In the genomic region with DNA sequence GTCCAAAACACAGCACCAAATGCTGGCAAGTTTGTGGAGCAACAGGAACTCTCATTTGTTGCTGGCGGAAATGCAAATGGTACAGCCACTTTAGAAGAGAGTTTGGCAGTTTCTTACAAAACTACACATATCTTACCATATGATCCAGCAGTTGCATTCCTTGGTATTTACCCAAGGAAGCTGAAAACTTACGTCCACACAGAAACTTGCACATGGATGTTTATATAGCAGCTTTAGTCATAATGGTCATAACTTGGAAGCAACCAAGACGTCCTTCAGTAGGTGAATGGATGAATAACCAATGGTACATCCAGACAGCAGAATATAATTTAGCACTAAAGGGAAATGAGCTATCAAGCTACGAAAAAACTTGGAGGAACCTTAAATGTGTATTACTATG, we compare ENCODE assay signal across 20 cellular contexts.
"Had no signal": no experiment of that assay in that cellular context is flagged by ENCODE, and none has a peak within 500 bp of the region (broad histone marks: within the 10 kb centered on the region; RNA-seq: fewer than 3 reads in every experiment).

No MANE protein-coding gene starts in this region.

- ATAC-seq: activated CD4-positive, CD25-positive, alpha-beta regulatory T cell treated with anti-CD3 and anti-CD28 coated beads, Interleukin-2, amount 50 U/mL, for 24 hours; activated CD8-positive, alpha-beta memory T cell treated with anti-CD3 and anti-CD28 coated beads, Interleukin-2, amount 10 ng/mL, durations not matched to agents 7 days and 5 days; gastroesophageal sphincter; left colon had no signal

- H3K4me2 ChIP-seq: SK-N-SH, smooth muscle cell had no signal

- H3K9me3 ChIP-seq: breast epithelium, gastroesophageal sphincter, right lobe of liver, SK-N-SH had no signal

- H3K27me3 ChIP-seq: breast epithelium, gastroesophageal sphincter, right lobe of liver had no signal

- H3K27ac ChIP-seq: breast epithelium, coronary artery, gastroesophageal sphincter, right lobe of liver, VCaP had no signal

- DNase-seq: activated CD4-positive, alpha-beta memory T cell treated with anti-CD3 and anti-CD28 coated beads, Interleukin-2, amount 10 ng/mL, durations not matched to agents 7 days and 5 days; activated CD4-positive, alpha-beta T cell treated with anti-CD3 and anti-CD28 coated beads, Interleukin-2, amount 10 ng/mL, durations not matched to agents 24 days and 14 days; activated CD8-positive, alpha-beta memory T cell treated with anti-CD3 and anti-CD28 coated beads, Interleukin-2, amount 10 ng/mL, durations not matched to agents 7 days and 5 days; activated effector memory CD4-positive, alpha-beta T cell treated with anti-CD3 and anti-CD28 coated beads, Interleukin-2, amount 50 U/mL, for 16 hours; activated naive CD4-positive, alpha-beta T cell treated with anti-CD3 and anti-CD28 coated beads, Interleukin-2, amount 10 ng/mL, durations not matched to agents 7 days and 5 days; activated T-cell treated with anti-CD3 and anti-CD28 coated beads for 4 hours; head of caudate nucleus; hypothalamus; left colon; nephron progenitor cell; occipital lobe; right lobe of liver; SK-N-SH; stimulated activated CD4-positive, alpha-beta T cell treated with anti-CD3 and anti-CD28 coated beads, Interleukin-15, amount 100 ng/mL, for 24 hours had no signal

- H3K4me1 ChIP-seq: breast epithelium, gastroesophageal sphincter, right lobe of liver had no signal

- H3K36me3 ChIP-seq: breast epithelium, right lobe of liver had no signal

- H3K9me2 ChIP-seq: SK-N-SH had no signal

- H3K9ac ChIP-seq: SK-N-SH had no signal

- H3K4me3 ChIP-seq: breast epithelium, coronary artery, gastroesophageal sphincter, right lobe of liver, smooth muscle cell had no signal
